18 cellular contexts compared by ENCODE assay signal in the genomic region with DNA sequence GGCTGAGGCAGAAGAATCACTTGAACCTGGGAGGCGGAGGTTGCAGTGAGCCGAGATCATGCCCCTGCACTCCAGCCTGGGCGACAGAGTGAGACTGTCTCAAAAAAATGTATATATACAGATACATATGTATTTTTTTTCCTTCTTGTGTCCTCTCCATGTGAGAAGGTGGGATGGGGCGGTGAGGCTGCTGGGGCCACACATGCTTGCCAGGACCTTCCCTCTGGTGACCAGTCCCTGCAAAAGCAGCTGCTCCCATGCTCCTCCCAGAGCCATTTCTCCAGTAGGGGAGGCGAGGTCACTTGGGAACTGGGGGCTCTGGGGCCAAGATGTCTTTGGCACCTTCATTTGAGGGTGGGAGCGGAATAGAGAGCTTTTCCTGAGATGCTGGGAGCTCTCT.
DNase-seq lines count a peak whose midpoint lies in the region; ATAC-seq and TF ChIP-seq lines count a peak whose summit lies in the region.
"Had no signal": no experiment of that assay in that cellular context is flagged by ENCODE, and none has a peak within 500 bp of the region (broad histone marks: within the 10 kb centered on the region; RNA-seq: fewer than 3 reads in every experiment).

No MANE protein-coding gene starts in this region.

- no peaks in the 10 kb centered on the region for H3K27me3 ChIP-seq in IMR-90 (ENCODE audit: control insufficient read depth, insufficient read depth, low read length)

- H2AFZ ChIP-seq in IMR-90 (replicated peaks; ENCODE audit: low read length, poor library complexity): peak overlapping the region; percentile 32

- no peaks in the 10 kb centered on the region for H3K79me1 ChIP-seq in IMR-90 (ENCODE audit: low read depth in 1 of 2, low read length in 2 of 2)

- no peaks in the 10 kb centered on the region for H3K4me1 ChIP-seq in IMR-90 (ENCODE audit: control insufficient read depth, insufficient read depth, low read length)
- H3K4me1 ChIP-seq: Caco-2 had no signal

- POLR2A ChIA-PET in IMR-90 (lab: Charles Lee; ENCODE audit: unreplicated experiment): no interaction called here

- no peak overlapping the region for H3K9ac ChIP-seq in IMR-90 (ENCODE audit: low read depth, low read length)

- TF ChIP-seq CTCF in IMR-90 (conservative IDR thresholded peaks at IDR 0.05; ENCODE audit: low read depth, low read length): no peak

- H3K27me3 Mint-ChIP-seq in activated naive CD4-positive, alpha-beta T cell treated with anti-CD3 and anti-CD28 coated beads, Interleukin-2, amount 10 ng/mL, durations not matched to agents 7 days and 5 days: no peaks in the 10 kb centered on the region
- H3K27me3 Mint-ChIP-seq in activated naive CD4-positive, alpha-beta T cell treated with anti-CD3 and anti-CD28 coated beads for 36 hours (ENCODE audit: low read depth): no peaks in the 10 kb centered on the region
- H3K27me3 Mint-ChIP-seq in effector memory CD8-positive, alpha-beta T cell: no peaks in the 10 kb centered on the region
- no peaks in the 10 kb centered on the region for H3K27me3 Mint-ChIP-seq in stimulated activated memory B cell treated with anti-CD40 and anti-IgM and Interleukin-4, amounts not matched to agents 10 μg/mL and 1 μg/mL and 100 μg/mL, for 72 hours

- no peak overlapping the region for H2BK15ac ChIP-seq in IMR-90 (ENCODE audit: low read depth, low read length)

- no peak overlapping the region for H2BK120ac ChIP-seq in IMR-90 (ENCODE audit: low read depth, low read length)

- no peak overlapping the region for H3K27ac ChIP-seq in IMR-90 (ENCODE audit: insufficient read depth, low read length)

- H4K5ac ChIP-seq in IMR-90 (ENCODE audit: low read depth, low read length): no peak overlapping the region

- ATAC-seq in IMR-90 (ENCODE audit: low read depth) (no peak), HG03108 (IDR thresholded peaks at IDR 0.05; ENCODE audit: unreplicated experiment) (no peak), left cardiac atrium (no peak)
- ATAC-seq in effector memory CD8-positive, alpha-beta T cell (replicated peaks): no peak
- ATAC-seq in stimulated activated memory B cell treated with anti-CD40 and anti-IgM and Interleukin-4, amounts not matched to agents 10 μg/mL and 1 μg/mL and 100 μg/mL, for 72 hours: no peak
- ATAC-seq: Panc1 had no signal

- H2BK20ac ChIP-seq in IMR-90 (ENCODE audit: low read depth, low read length): no peak overlapping the region

- H3K36me3 Mint-ChIP-seq in activated naive CD4-positive, alpha-beta T cell treated with anti-CD3 and anti-CD28 coated beads, Interleukin-2, amount 10 ng/mL, durations not matched to agents 7 days and 5 days: peaks cover 81% of the 10 kb centered on the region
- H3K36me3 Mint-ChIP-seq in activated naive CD4-positive, alpha-beta T cell treated with anti-CD3 and anti-CD28 coated beads for 36 hours (ENCODE audit: low read depth): peaks cover 73% of the 10 kb centered on the region
- peaks cover 93% of the 10 kb centered on the region for H3K36me3 Mint-ChIP-seq in effector memory CD8-positive, alpha-beta T cell (ENCODE audit: insufficient read depth)
- peaks cover 87% of the 10 kb centered on the region for H3K36me3 Mint-ChIP-seq in stimulated activated memory B cell treated with anti-CD40 and anti-IgM and Interleukin-4, amounts not matched to agents 10 μg/mL and 1 μg/mL and 100 μg/mL, for 72 hours

- intact Hi-C loops in activated naive CD4-positive, alpha-beta T cell treated with anti-CD3 and anti-CD28 coated beads for 36 hours (cut with micrococcal nuclease): no loop called here
- intact Hi-C loops in IMR-90 (cut with micrococcal nuclease) (no loop called here), left cardiac atrium (cut with DNase I) (loop anchor here in 1 of 2 donors (10.0 kb wide), 1 partner anchor 138 kb away; no protein-coding TSS in a partner anchor)

- peaks cover 11% of the 10 kb centered on the region; the same call in 1 of the 2 replicates for H3K9me3 ChIP-seq in IMR-90 (ENCODE audit: control insufficient read depth, insufficient read depth, low read length)

- H3K27ac Mint-ChIP-seq in activated naive CD4-positive, alpha-beta T cell treated with anti-CD3 and anti-CD28 coated beads, Interleukin-2, amount 10 ng/mL, durations not matched to agents 7 days and 5 days: peak overlapping the region; percentile 98
- no peak overlapping the region for H3K27ac Mint-ChIP-seq in activated naive CD4-positive, alpha-beta T cell treated with anti-CD3 and anti-CD28 coated beads for 36 hours
- peak overlapping the region; percentile 60 to 92 for H3K27ac Mint-ChIP-seq in effector memory CD8-positive, alpha-beta T cell
- H3K27ac Mint-ChIP-seq in stimulated activated memory B cell treated with anti-CD40 and anti-IgM and Interleukin-4, amounts not matched to agents 10 μg/mL and 1 μg/mL and 100 μg/mL, for 72 hours: peak overlapping the region; percentile 27

- no peak overlapping the region for H3K4me3 Mint-ChIP-seq in activated naive CD4-positive, alpha-beta T cell treated with anti-CD3 and anti-CD28 coated beads, Interleukin-2, amount 10 ng/mL, durations not matched to agents 7 days and 5 days
- H3K4me3 Mint-ChIP-seq in activated naive CD4-positive, alpha-beta T cell treated with anti-CD3 and anti-CD28 coated beads for 36 hours: no peak overlapping the region
- no peak overlapping the region for H3K4me3 Mint-ChIP-seq in effector memory CD8-positive, alpha-beta T cell
- no peak overlapping the region for H3K4me3 Mint-ChIP-seq in stimulated activated memory B cell treated with anti-CD40 and anti-IgM and Interleukin-4, amounts not matched to agents 10 μg/mL and 1 μg/mL and 100 μg/mL, for 72 hours

- in situ Hi-C loops in IMR-90 (cut with MboI; ENCODE audit: low sequenced_read_pairs): loop anchor here (10.0 kb wide), 1 partner anchor 138 kb away; no protein-coding TSS in a partner anchor

- DNase-seq in activated naive CD4-positive, alpha-beta T cell treated with anti-CD3 and anti-CD28 coated beads, Interleukin-2, amount 10 ng/mL, durations not matched to agents 7 days and 5 days: no peak
- DNase-seq in activated naive CD4-positive, alpha-beta T cell treated with anti-CD3 and anti-CD28 coated beads for 36 hours: no peak
- no peak for DNase-seq in IMR-90
- DNase-seq in effector memory CD8-positive, alpha-beta T cell: no peak
- DNase-seq in DMS 273 treated with DMSO at 0.1 percent for 48 hours (lab: John Stamatoyannopoulos, UW): no peak
- DNase-seq in left cardiac atrium: no peak
- DNase-seq: Caco-2, DND-41, GDM1, HCEC 1CT, Kasumi-1, NCI-H1417, NCI-H1930, NCI-H2171, SHP77 had no signal

- no peaks in the 10 kb centered on the region for H3K9me1 ChIP-seq in IMR-90 (ENCODE audit: insufficient read depth, low read length)

- no peak overlapping the region for H2BK5ac ChIP-seq in IMR-90 (ENCODE audit: low read depth, low read length, poor library complexity, severe bottlenecking)

- CTCF ChIA-PET in activated naive CD4-positive, alpha-beta T cell treated with anti-CD3 and anti-CD28 coated beads, Interleukin-2, amount 10 ng/mL, durations not matched to agents 7 days and 5 days (lab: Charles Lee): interaction anchor here (1.6 to 5.9 kb wide), 4 partner anchors 9 to 99 kb away, joined by 6 to 37 read pairs (median 8); no protein-coding TSS in a partner anchor
- CTCF ChIA-PET in activated naive CD4-positive, alpha-beta T cell treated with anti-CD3 and anti-CD28 coated beads for 36 hours (lab: Charles Lee): interaction anchor here (0.8 to 14.9 kb wide), 4 partner anchors 9 to 142 kb away, joined by 3 to 134 read pairs (median 4); no protein-coding TSS in a partner anchor
- CTCF ChIA-PET in IMR-90 (lab: Yijun Ruan, JAX): no interaction called here

- no peaks in the 10 kb centered on the region for H4K20me1 ChIP-seq in IMR-90 (ENCODE audit: insufficient read depth, low read length)

- H3K4ac ChIP-seq in IMR-90 (ENCODE audit: low read depth, low read length): no peak overlapping the region

- TF ChIP-seq POLR2A in IMR-90 (IDR thresholded peaks at IDR 0.05; ENCODE audit: low read depth, low read length): no peak

- H3K36me3 ChIP-seq in IMR-90 (ENCODE audit: control insufficient read depth, insufficient read depth, low read length): peaks cover 67% of the 10 kb centered on the region

- no CpG with 5 or more reads among the region's 6 CpGs for WGBS in IMR-90 (ENCODE audit: extremely low coverage in 2 of 2, insufficient read length in 1 of 2), 2 experiments

- no peak overlapping the region for H3K4me2 ChIP-seq in IMR-90 (ENCODE audit: low read depth, low read length)

- H3K56ac ChIP-seq in IMR-90 (ENCODE audit: extremely low read depth, insufficient read depth, low read length): no peak overlapping the region

- no peak overlapping the region for H3K23ac ChIP-seq in IMR-90 (ENCODE audit: low read depth, low read length)

- H4K8ac ChIP-seq in IMR-90 (ENCODE audit: low read depth in 2 of 2, low read length in 2 of 2): no peak overlapping the region

- no peak overlapping the region for H2AK5ac ChIP-seq in IMR-90 (ENCODE audit: low read depth, low read length)

- no peak overlapping the region for H4K91ac ChIP-seq in IMR-90 (ENCODE audit: insufficient read depth, low read depth, low read length)

- H2AK9ac ChIP-seq in IMR-90 (replicated peaks; ENCODE audit: low read depth, low read length, poor library complexity): no peak overlapping the region

- no peak overlapping the region for H3K4me3 ChIP-seq in IMR-90 (ENCODE audit: insufficient read depth, low read depth, low read length)

- H3K14ac ChIP-seq in IMR-90 (replicated peaks; ENCODE audit: low read depth, low read length): no peak overlapping the region

- no peak overlapping the region for H3K18ac ChIP-seq in IMR-90 (ENCODE audit: low read depth, low read length)

- H3K4me1 Mint-ChIP-seq in activated naive CD4-positive, alpha-beta T cell treated with anti-CD3 and anti-CD28 coated beads, Interleukin-2, amount 10 ng/mL, durations not matched to agents 7 days and 5 days: peaks cover 82% of the 10 kb centered on the region
- peaks cover 67% of the 10 kb centered on the region for H3K4me1 Mint-ChIP-seq in activated naive CD4-positive, alpha-beta T cell treated with anti-CD3 and anti-CD28 coated beads for 36 hours (ENCODE audit: low read depth)
- peaks cover 31 to 33% of the 10 kb centered on the region in 2 donors for H3K4me1 Mint-ChIP-seq in effector memory CD8-positive, alpha-beta T cell (ENCODE audit: low read depth in 2 of 2)
- peaks cover 45% of the 10 kb centered on the region for H3K4me1 Mint-ChIP-seq in stimulated activated memory B cell treated with anti-CD40 and anti-IgM and Interleukin-4, amounts not matched to agents 10 μg/mL and 1 μg/mL and 100 μg/mL, for 72 hours

- no TSS peak for BruUV-seq in IMR-90 (replicated peaks; lab: Mats Ljungman, UMichigan)

- dilution Hi-C loops in IMR-90 (cut with HindIII; ENCODE audit: low sequenced_read_pairs, unreplicated experiment): no loop called here

- no peak for TF ChIP-seq RAD21 in IMR-90 (IDR thresholded peaks at IDR 0.05; ENCODE audit: low read length)

- H3K9me3 Mint-ChIP-seq in activated naive CD4-positive, alpha-beta T cell treated with anti-CD3 and anti-CD28 coated beads, Interleukin-2, amount 10 ng/mL, durations not matched to agents 7 days and 5 days: no peaks in the 10 kb centered on the region
- peaks cover 10% of the 10 kb centered on the region for H3K9me3 Mint-ChIP-seq in activated naive CD4-positive, alpha-beta T cell treated with anti-CD3 and anti-CD28 coated beads for 36 hours
- H3K9me3 Mint-ChIP-seq in effector memory CD8-positive, alpha-beta T cell: no peaks in the 10 kb centered on the region
- no peaks in the 10 kb centered on the region for H3K9me3 Mint-ChIP-seq in stimulated activated memory B cell treated with anti-CD40 and anti-IgM and Interleukin-4, amounts not matched to agents 10 μg/mL and 1 μg/mL and 100 μg/mL, for 72 hours
